ENCODE assay signal across 1 cellular context in the genomic region with DNA sequence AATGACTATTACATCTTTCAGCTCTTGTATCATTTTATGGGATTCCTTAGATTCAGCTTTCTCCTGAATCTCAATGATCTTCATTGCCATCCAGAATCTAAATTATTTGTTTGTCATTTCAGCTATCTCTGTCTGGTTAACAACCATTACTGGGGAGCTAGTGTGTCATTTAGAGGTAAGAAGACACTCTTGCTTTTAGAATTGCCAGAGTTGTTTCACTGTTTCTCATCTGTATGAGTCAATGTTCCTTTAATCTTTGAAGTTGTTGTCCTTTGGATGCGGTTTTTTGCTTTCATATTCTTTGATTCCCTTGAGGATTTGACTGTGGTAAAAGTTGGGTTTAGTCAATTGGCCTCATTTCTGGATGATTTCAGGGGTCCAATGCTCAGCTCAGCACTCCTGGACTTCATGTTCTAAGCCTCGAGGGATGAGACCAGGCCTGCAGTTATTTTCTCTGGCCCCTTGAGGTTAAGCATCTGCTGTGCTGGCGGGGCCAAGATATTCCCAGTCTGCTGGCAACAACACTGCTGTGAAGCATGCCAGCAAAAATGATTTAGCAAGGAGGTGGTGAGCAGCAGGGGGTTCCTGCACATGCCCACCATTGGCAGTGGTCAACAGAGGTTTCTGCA.
TF ChIP-seq lines count a peak whose summit lies in the region.

No MANE protein-coding gene starts in this region.

TF ChIP-seq in GM23338, 12 proteins besides CTCF, POLR2A, EP300 and RAD21 (continued from another document):
- TF ChIP-seq, protein P1, sequence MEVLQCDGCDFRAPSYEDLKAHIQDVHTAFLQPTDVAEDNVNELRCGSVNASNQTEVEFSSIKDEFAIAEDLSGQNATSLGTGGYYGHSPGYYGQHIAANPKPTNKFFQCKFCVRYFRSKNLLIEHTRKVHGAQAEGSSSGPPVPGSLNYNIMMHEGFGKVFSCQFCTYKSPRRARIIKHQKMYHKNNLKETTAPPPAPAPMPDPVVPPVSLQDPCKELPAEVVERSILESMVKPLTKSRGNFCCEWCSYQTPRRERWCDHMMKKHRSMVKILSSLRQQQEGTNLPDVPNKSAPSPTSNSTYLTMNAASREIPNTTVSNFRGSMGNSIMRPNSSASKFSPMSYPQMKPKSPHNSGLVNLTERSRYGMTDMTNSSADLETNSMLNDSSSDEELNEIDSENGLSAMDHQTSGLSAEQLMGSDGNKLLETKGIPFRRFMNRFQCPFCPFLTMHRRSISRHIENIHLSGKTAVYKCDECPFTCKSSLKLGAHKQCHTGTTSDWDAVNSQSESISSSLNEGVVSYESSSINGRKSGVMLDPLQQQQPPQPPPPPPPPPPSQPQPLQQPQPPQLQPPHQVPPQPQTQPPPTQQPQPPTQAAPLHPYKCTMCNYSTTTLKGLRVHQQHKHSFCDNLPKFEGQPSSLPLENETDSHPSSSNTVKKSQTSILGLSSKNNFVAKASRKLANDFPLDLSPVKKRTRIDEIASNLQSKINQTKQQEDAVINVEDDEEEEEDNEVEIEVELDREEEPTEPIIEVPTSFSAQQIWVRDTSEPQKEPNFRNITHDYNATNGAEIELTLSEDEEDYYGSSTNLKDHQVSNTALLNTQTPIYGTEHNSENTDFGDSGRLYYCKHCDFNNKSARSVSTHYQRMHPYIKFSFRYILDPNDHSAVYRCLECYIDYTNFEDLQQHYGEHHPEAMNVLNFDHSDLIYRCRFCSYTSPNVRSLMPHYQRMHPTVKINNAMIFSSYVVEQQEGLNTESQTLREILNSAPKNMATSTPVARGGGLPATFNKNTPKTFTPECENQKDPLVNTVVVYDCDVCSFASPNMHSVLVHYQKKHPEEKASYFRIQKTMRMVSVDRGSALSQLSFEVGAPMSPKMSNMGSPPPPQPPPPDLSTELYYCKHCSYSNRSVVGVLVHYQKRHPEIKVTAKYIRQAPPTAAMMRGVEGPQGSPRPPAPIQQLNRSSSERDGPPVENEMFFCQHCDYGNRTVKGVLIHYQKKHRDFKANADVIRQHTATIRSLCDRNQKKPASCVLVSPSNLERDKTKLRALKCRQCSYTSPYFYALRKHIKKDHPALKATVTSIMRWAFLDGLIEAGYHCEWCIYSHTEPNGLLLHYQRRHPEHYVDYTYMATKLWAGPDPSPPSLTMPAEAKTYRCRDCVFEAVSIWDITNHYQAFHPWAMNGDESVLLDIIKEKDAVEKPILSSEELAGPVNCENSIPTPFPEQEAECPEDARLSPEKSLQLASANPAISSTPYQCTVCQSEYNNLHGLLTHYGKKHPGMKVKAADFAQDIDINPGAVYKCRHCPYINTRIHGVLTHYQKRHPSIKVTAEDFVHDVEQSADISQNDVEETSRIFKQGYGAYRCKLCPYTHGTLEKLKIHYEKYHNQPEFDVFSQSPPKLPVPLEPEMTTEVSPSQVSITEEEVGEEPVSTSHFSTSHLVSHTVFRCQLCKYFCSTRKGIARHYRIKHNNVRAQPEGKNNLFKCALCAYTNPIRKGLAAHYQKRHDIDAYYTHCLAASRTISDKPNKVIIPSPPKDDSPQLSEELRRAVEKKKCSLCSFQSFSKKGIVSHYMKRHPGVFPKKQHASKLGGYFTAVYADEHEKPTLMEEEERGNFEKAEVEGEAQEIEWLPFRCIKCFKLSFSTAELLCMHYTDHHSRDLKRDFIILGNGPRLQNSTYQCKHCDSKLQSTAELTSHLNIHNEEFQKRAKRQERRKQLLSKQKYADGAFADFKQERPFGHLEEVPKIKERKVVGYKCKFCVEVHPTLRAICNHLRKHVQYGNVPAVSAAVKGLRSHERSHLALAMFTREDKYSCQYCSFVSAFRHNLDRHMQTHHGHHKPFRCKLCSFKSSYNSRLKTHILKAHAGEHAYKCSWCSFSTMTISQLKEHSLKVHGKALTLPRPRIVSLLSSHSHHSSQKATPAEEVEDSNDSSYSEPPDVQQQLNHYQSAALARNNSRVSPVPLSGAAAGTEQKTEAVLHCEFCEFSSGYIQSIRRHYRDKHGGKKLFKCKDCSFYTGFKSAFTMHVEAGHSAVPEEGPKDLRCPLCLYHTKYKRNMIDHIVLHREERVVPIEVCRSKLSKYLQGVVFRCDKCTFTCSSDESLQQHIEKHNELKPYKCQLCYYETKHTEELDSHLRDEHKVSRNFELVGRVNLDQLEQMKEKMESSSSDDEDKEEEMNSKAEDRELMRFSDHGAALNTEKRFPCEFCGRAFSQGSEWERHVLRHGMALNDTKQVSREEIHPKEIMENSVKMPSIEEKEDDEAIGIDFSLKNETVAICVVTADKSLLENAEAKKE (CRISPR knock-in tag; IDR thresholded peaks at IDR 0.05), result no peak
- no peak for TF ChIP-seq ZNF331 (CRISPR knock-in tag; IDR thresholded peaks at IDR 0.05; ENCODE audit: low read depth)
